ENCODE assay signal across 19 cellular contexts in genomic region chr2:159460227-159460626, GRCh38.
DNase-seq lines count a peak whose midpoint lies in the region; FAIRE-seq and TF ChIP-seq lines count a peak whose summit lies in the region.
"Had no signal": no experiment of that assay in that cellular context is flagged by ENCODE, and none has a peak within 500 bp of the region (broad histone marks: within the 10 kb centered on the region; RNA-seq: fewer than 3 reads in every experiment).

No MANE protein-coding gene starts in this region.

- H3K9me3 ChIP-seq in HAP-1 = no peaks in the 10 kb centered on the region
- H3K9me3 ChIP-seq: BLaER1 had no signal

- TF ChIP-seq CTCF in D721Med (IDR thresholded peaks at IDR 0.05; ENCODE audit: insufficient read depth, missing control alignments) (no peak), osteocyte (IDR thresholded peaks at IDR 0.05) (no peak)

- H3K36me3 ChIP-seq in HAP-1 (replicated peaks) = no peaks in the 10 kb centered on the region; the same call in 1 of the 2 replicates

- H3K4me3 ChIP-seq in HAP-1 = no peak overlapping the region
- H3K4me3 ChIP-seq: BLaER1, GM23248 had no signal

- peaks cover 26% of the 10 kb centered on the region for H3K4me1 Mint-ChIP-seq in osteocyte (ENCODE audit: unreplicated experiment)

- H3K4me1 ChIP-seq in HAP-1 = no peaks in the 10 kb centered on the region; the same call in 1 of the 2 replicates
- H3K4me1 ChIP-seq: BLaER1 had no signal

- DNase-seq in D721Med (ENCODE audit: insufficient read length, low spot score) (no peak), osteocyte (ENCODE audit: extremely low spot score, unreplicated experiment) (no peak), nucleus accumbens (lab: John Stamatoyannopoulos, UW) (no peak), HAP-1 (ENCODE audit: low spot score in 2 of 2) (no peak)
- DNase-seq in activated CD4-positive, alpha-beta T cell treated with anti-CD3 and anti-CD28 coated beads for 4 hours = no peak
- DNase-seq: CD4-positive, CD25-positive, alpha-beta regulatory T cell; CD8-positive, alpha-beta T cell; DMS53; DMS79 treated with DMSO at 0.1 percent for 48 hours; GF-D8; GM23248; H7 had no signal

- FAIRE-seq in D721Med (lab: Jason Lieb, UNC) (peak; percentile 89), TTC549 (lab: Jason Lieb, UNC) (peak; percentile 3), colon (lab: Jason Lieb, UNC) (peak; percentile 24)
- FAIRE-seq: GM12892, GM19239, H1 had no signal

- no peaks in the 10 kb centered on the region for H3K27me3 ChIP-seq in HAP-1 (ENCODE audit: low read depth)
- H3K27me3 ChIP-seq: BLaER1 had no signal

- in situ Hi-C loops in HAP-1 (cut with MboI; ENCODE audit: low sequenced_read_pairs) = no loop called here

- peaks cover 30% of the 10 kb centered on the region for H3K36me3 Mint-ChIP-seq in osteocyte (ENCODE audit: unreplicated experiment)

- H3K4me3 Mint-ChIP-seq in osteocyte (ENCODE audit: unreplicated experiment) = no peak overlapping the region
- H3K4me3 Mint-ChIP-seq: B cell; CD4-positive, CD25-positive, alpha-beta regulatory T cell; CD8-positive, alpha-beta T cell had no signal

- no peaks in the 10 kb centered on the region for H3K9me3 Mint-ChIP-seq in osteocyte (ENCODE audit: unreplicated experiment)
- H3K9me3 Mint-ChIP-seq: CD8-positive, alpha-beta T cell had no signal

- no peaks in the 10 kb centered on the region for H3K27me3 Mint-ChIP-seq in osteocyte (ENCODE audit: unreplicated experiment)
- H3K27me3 Mint-ChIP-seq: B cell; CD4-positive, CD25-positive, alpha-beta regulatory T cell had no signal

- peak overlapping the region; percentile 32 for H3K27ac Mint-ChIP-seq in osteocyte (ENCODE audit: unreplicated experiment)
- H3K27ac Mint-ChIP-seq: B cell; CD8-positive, alpha-beta T cell had no signal
